ENCODE assay signal across 9 cellular contexts in genomic region chr7:89602984-89603383, GRCh38.
"Had no signal": no experiment of that assay in that cellular context is flagged by ENCODE, and none has a peak within 500 bp of the region (broad histone marks: within the 10 kb centered on the region; RNA-seq: fewer than 3 reads in every experiment).

No MANE protein-coding gene starts in this region.

- DNase-seq: H7, HFFc6, Karpas-422, KBM-7 had no signal

- H3K4me2 ChIP-seq: GM23338, KMS-11 had no signal

- H3K27ac ChIP-seq: KMS-11 had no signal

- H3K9ac ChIP-seq: KMS-11 had no signal

- ATAC-seq: GM23338, HCT116 had no signal

- H3K9me3 ChIP-seq: HAP-1 had no signal

- H3K4me3 ChIP-seq: GM23338, HAP-1 had no signal

- H3K4me1 ChIP-seq: HAP-1 had no signal

- H3K36me3 ChIP-seq: HAP-1 had no signal

- H2AFZ ChIP-seq: GM23338 had no signal

- FAIRE-seq: HTR-8/SVneo had no signal
